ENCODE assay signal across 17 cellular contexts in genomic region chr2:157460384-157460837, GRCh38. TPM values are rescaled to one million over a fixed set of nuclear protein-coding genes. Genes with fewer than 3 reads are reported as not detected.
DNase-seq lines count a peak whose midpoint lies in the region; ATAC-seq and TF ChIP-seq lines count a peak whose summit lies in the region.
"Had no signal": no experiment of that assay in that cellular context is flagged by ENCODE, and none has a peak within 500 bp of the region (broad histone marks: within the 10 kb centered on the region; RNA-seq: fewer than 3 reads in every experiment).

No MANE protein-coding gene starts in this region.

- intact Hi-C loops in gastrocnemius medialis (cut with DNase I; ENCODE audit: low total_unique reads): no loop called here

- H3K36me3 ChIP-seq in gastrocnemius medialis: no peaks in the 10 kb centered on the region
- H3K36me3 ChIP-seq: BLaER1 treated with 17β-estradiol and CSF1 and Interleukin-3, amounts not matched to agents 10 nM and 100 nM; esophagus muscularis mucosa had no signal

- H3K36me3 Mint-ChIP-seq in activated naive CD4-positive, alpha-beta T cell treated with anti-CD3 and anti-CD28 coated beads, Interleukin-2, amount 50 U/mL, for 72 hours: peaks cover 5 to 41% of the 10 kb centered on the region in 2 donors
- H3K36me3 Mint-ChIP-seq: brain had no signal

- no peaks in the 10 kb centered on the region for H3K9me3 ChIP-seq in gastrocnemius medialis
- H3K9me3 ChIP-seq: esophagus muscularis mucosa, testis had no signal

- no peaks in the 10 kb centered on the region for H3K27me3 ChIP-seq in gastrocnemius medialis
- H3K27me3 ChIP-seq: BLaER1 treated with 17β-estradiol and CSF1 and Interleukin-3, amounts not matched to agents 10 nM and 100 nM; esophagus muscularis mucosa; testis had no signal

- ATAC-seq in activated naive CD4-positive, alpha-beta T cell treated with anti-CD3 and anti-CD28 coated beads, Interleukin-2, amount 50 U/mL, for 72 hours: no peak
- ATAC-seq in gastrocnemius medialis (no peak), SK-N-SH treated with all-trans-retinoic acid at 6 μM for 48 hours (no peak)

- peaks cover under 1 to 1% of the 10 kb centered on the region in 2 donors for H3K9me3 Mint-ChIP-seq in activated naive CD4-positive, alpha-beta T cell treated with anti-CD3 and anti-CD28 coated beads, Interleukin-2, amount 50 U/mL, for 72 hours

- DNase-seq in AG08395 (ENCODE audit: low spot score) (peak; percentile 6), HT-29 (ENCODE audit: low spot score) (peak; percentile 2), left kidney (ENCODE audit: low read depth, low spot score) (peak; percentile 34), NCI-H1436 (lab: John Stamatoyannopoulos, UW) (no peak), gastrocnemius medialis (no peak)
- DNase-seq in activated naive CD4-positive, alpha-beta T cell treated with anti-CD3 and anti-CD28 coated beads, Interleukin-2, amount 50 U/mL, for 72 hours (ENCODE audit: low spot score in 2 of 2): no peak
- DNase-seq in stimulated activated CD4-positive, alpha-beta T cell treated with anti-CD3 and anti-CD28 coated beads, Interleukin-2, amount 100 ng/mL, for 48 hours: no peak
- DNase-seq: GOT3, Kasumi-1, NCI-H524, testis had no signal

- no peak for TF ChIP-seq POLR2A in gastrocnemius medialis (IDR thresholded peaks at IDR 0.05)

- no peak for TF ChIP-seq CTCF in gastrocnemius medialis (IDR thresholded peaks at IDR 0.05 in 4 of 5, conservative IDR thresholded peaks at IDR 0.05 in 1 of 5)

- no peak overlapping the region for H3K4me3 ChIP-seq in gastrocnemius medialis
- H3K4me3 ChIP-seq: BLaER1 treated with 17β-estradiol and CSF1 and Interleukin-3, amounts not matched to agents 10 nM and 100 nM; esophagus muscularis mucosa; testis had no signal

- in situ Hi-C loops in gastrocnemius medialis (cut with MboI; ENCODE audit: low sequenced_read_pairs in 4 of 4): no loop called here

- H3K27ac ChIP-seq in gastrocnemius medialis: no peak overlapping the region
- H3K27ac ChIP-seq: esophagus muscularis mucosa, parathyroid adenoma had no signal

- peak overlapping the region; percentile 95 to 100 for H3K27ac Mint-ChIP-seq in activated naive CD4-positive, alpha-beta T cell treated with anti-CD3 and anti-CD28 coated beads, Interleukin-2, amount 50 U/mL, for 72 hours

- H3K4me1 ChIP-seq in gastrocnemius medialis: no peaks in the 10 kb centered on the region
- H3K4me1 ChIP-seq: esophagus muscularis mucosa, parathyroid adenoma, testis had no signal

TF ChIP-seq in SK-N-SH treated with all-trans-retinoic acid at 6 μM for 48 hours, 23 proteins besides CTCF, POLR2A, EP300 and RAD21:
- TF ChIP-seq BACH2 (CRISPR knock-in tag; IDR thresholded peaks at IDR 0.05; ENCODE audit: borderline replicate concordance) (no peak), PPARA (CRISPR knock-in tag; IDR thresholded peaks at IDR 0.05; ENCODE audit: borderline replicate concordance) (no peak), GLIS3 (CRISPR knock-in tag; IDR thresholded peaks at IDR 0.05) (no peak), ZNF565 (CRISPR knock-in tag; conservative IDR thresholded peaks at IDR 0.05; ENCODE audit: low read depth) (no peak), ZFP30 (CRISPR knock-in tag; IDR thresholded peaks at IDR 0.05) (no peak), ZNF8 (CRISPR knock-in tag; IDR thresholded peaks at IDR 0.05) (no peak)
- TF ChIP-seq, protein P1, sequence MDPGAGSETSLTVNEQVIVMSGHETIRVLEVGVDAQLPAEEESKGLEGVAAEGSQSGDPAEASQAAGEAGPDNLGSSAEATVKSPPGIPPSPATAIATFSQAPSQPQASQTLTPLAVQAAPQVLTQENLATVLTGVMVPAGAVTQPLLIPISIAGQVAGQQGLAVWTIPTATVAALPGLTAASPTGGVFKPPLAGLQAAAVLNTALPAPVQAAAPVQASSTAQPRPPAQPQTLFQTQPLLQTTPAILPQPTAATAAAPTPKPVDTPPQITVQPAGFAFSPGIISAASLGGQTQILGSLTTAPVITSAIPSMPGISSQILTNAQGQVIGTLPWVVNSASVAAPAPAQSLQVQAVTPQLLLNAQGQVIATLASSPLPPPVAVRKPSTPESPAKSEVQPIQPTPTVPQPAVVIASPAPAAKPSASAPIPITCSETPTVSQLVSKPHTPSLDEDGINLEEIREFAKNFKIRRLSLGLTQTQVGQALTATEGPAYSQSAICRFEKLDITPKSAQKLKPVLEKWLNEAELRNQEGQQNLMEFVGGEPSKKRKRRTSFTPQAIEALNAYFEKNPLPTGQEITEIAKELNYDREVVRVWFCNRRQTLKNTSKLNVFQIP (CRISPR knock-in tag; IDR thresholded peaks at IDR 0.05; ENCODE audit: borderline replicate concordance, low read depth): no peak
- TF ChIP-seq, protein P2, sequence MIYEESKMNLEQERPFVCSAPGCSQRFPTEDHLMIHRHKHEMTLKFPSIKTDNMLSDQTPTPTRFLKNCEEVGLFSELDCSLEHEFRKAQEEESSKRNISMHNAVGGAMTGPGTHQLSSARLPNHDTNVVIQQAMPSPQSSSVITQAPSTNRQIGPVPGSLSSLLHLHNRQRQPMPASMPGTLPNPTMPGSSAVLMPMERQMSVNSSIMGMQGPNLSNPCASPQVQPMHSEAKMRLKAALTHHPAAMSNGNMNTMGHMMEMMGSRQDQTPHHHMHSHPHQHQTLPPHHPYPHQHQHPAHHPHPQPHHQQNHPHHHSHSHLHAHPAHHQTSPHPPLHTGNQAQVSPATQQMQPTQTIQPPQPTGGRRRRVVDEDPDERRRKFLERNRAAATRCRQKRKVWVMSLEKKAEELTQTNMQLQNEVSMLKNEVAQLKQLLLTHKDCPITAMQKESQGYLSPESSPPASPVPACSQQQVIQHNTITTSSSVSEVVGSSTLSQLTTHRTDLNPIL (CRISPR knock-in tag; IDR thresholded peaks at IDR 0.05; ENCODE audit: low read depth): no peak
- TF ChIP-seq, protein P3, sequence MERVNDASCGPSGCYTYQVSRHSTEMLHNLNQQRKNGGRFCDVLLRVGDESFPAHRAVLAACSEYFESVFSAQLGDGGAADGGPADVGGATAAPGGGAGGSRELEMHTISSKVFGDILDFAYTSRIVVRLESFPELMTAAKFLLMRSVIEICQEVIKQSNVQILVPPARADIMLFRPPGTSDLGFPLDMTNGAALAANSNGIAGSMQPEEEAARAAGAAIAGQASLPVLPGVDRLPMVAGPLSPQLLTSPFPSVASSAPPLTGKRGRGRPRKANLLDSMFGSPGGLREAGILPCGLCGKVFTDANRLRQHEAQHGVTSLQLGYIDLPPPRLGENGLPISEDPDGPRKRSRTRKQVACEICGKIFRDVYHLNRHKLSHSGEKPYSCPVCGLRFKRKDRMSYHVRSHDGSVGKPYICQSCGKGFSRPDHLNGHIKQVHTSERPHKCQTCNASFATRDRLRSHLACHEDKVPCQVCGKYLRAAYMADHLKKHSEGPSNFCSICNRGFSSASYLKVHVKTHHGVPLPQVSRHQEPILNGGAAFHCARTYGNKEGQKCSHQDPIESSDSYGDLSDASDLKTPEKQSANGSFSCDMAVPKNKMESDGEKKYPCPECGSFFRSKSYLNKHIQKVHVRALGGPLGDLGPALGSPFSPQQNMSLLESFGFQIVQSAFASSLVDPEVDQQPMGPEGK (CRISPR knock-in tag; IDR thresholded peaks at IDR 0.05; ENCODE audit: borderline replicate concordance): no peak
TF ChIP-seq in SK-N-SH treated with all-trans-retinoic acid at 6 μM for 48 hours: peak in this region for 0.

RNA-seq across cellular contexts. Expression of gene CYTIP, which starts 16.5 kb away (rescaled TPM):
- total RNA-seq in HT-29 (2014; rRNA removed; shearing (Covaris generic)): 0.08 TPM in 1 of 2 replicates, not detected in the other
- 100 to 1,000 TPM; 417 to 596 TPM for total RNA-seq in activated naive CD4-positive, alpha-beta T cell treated with anti-CD3 and anti-CD28 coated beads, Interleukin-2, amount 50 U/mL, for 72 hours
- total RNA-seq in gastrocnemius medialis: 1 to 10 TPM in 3 of 4 donors, under 1 TPM in 1; 0.19 to 1.9 (median 1.6) TPM
- total RNA-seq: SK-MEL-5 had no signal

Comparison
In these comparisons a context has a peak if more than half of its experiments do, and no peak if none do; other contexts are left out.
1. DNase-seq: peak in AG08395 (single experiment), HT-29 (single experiment) and left kidney (single experiment); none in activated naive CD4-positive, alpha-beta T cell treated with anti-CD3 and anti-CD28 coated beads, Interleukin-2, amount 50 U/mL, for 72 hours (0 of 2), stimulated activated CD4-positive, alpha-beta T cell treated with anti-CD3 and anti-CD28 coated beads, Interleukin-2, amount 100 ng/mL, for 48 hours (0 of 2), NCI-H1436 (single experiment) and gastrocnemius medialis (0 of 2).
2. RNA of gene CYTIP, which starts 16.5 kb away (total RNA-seq): 417 to 596 TPM in activated naive CD4-positive, alpha-beta T cell treated with anti-CD3 and anti-CD28 coated beads, Interleukin-2, amount 50 U/mL, for 72 hours; 0.19 to 1.9 TPM in gastrocnemius medialis and 0.08 TPM in HT-29; every median in the first group is over 100 times any median in the second.